8 cellular contexts compared by ENCODE assay signal in genomic region chr6:122730775-122731386, GRCh38. TPM values are rescaled to one million over a fixed set of nuclear protein-coding genes. Genes with fewer than 3 reads are reported as not detected.
DNase-seq lines count a peak whose midpoint lies in the region; ATAC-seq, FAIRE-seq and TF ChIP-seq lines count a peak whose summit lies in the region.

No MANE protein-coding gene starts in this region.

- peak; percentile 19 for DNase-seq in Caki2 (ENCODE audit: low read depth)
- peak; percentile 22 for DNase-seq in HTR-8/SVneo (ENCODE audit: insufficient read length, low spot score)
- peak; percentile 20 for DNase-seq in RWPE1 (ENCODE audit: low spot score)
- peak in 1 of 2 donors; percentile 67 for DNase-seq in fibroblast of lung (ENCODE audit: low read depth in 2 of 2)
- DNase-seq in psoas muscle = no peak
- DNase-seq in T-helper 2 cell treated with Interferon-gamma antibody and Interleukin-4, amounts not matched to agents 5 μg/mL and 100 μg/mL, for 36 hours (ENCODE audit: low spot score) = no peak
- no peak for DNase-seq in OCI-M2 (lab: John Stamatoyannopoulos, UW; ENCODE audit: unreplicated experiment)

- no peak overlapping the region for H3K4me3 Mint-ChIP-seq in T-helper 2 cell treated with Interferon-gamma antibody and Interleukin-4, amounts not matched to agents 5 μg/mL and 100 μg/mL, for 36 hours

- no peak overlapping the region for H3K9ac ChIP-seq in fibroblast of lung (ENCODE audit: insufficient read depth, low read length)

- 1 to 2% (median 1%) methylated on average over 4 of the region's 4 CpGs for WGBS in psoas muscle, 3 donors

- H2AFZ ChIP-seq in fibroblast of lung (ENCODE audit: low read length) = no peak overlapping the region

- H3K4me2 ChIP-seq in fibroblast of lung (ENCODE audit: extremely low read depth, insufficient read depth, low read length) = no peak overlapping the region

- H4K20me1 ChIP-seq in fibroblast of lung (ENCODE audit: control insufficient read depth, extremely low read depth, insufficient read depth, low read length) = no peaks in the 10 kb centered on the region

- CTCF ChIA-PET in RWPE1 (lab: Yijun Ruan, JAX) = interaction anchor here (0.6 to 3.9 kb wide), 4 partner anchors 9 to 201 kb away, joined by 3 to 38 read pairs (median 3); no protein-coding TSS in a partner anchor

- H3K27ac ChIP-seq in RWPE1 (no peak overlapping the region), fibroblast of lung (ENCODE audit: insufficient read depth, low read length) (no peak overlapping the region), psoas muscle (no peak overlapping the region)

- ATAC-seq in GM18861 (IDR thresholded peaks at IDR 0.05; ENCODE audit: unreplicated experiment) (peak; percentile 55), psoas muscle (peak; percentile 57 to 83 (median 66))

- intact Hi-C loops in psoas muscle (cut with DNase I) = loop anchor here (2.0 to 10.0 kb wide), 2 partner anchors 108 to 584 kb away; no protein-coding TSS in a partner anchor

- H3K4me3 ChIP-seq in fibroblast of lung (replicated peaks in 1 of 4; ENCODE audit: control extremely low read depth in 1 of 4, insufficient read depth in 1 of 4, low read depth in 3 of 4, low read length in 4 of 4) (no peak overlapping the region), psoas muscle (no peak overlapping the region)

- no peaks in the 10 kb centered on the region for H3K79me2 ChIP-seq in fibroblast of lung (ENCODE audit: control insufficient read depth, insufficient read depth, low read length)

- peak; percentile 87 for TF ChIP-seq CTCF in RWPE1 (conservative IDR thresholded peaks at IDR 0.05; ENCODE audit: low read depth)
- peak; percentile 67 to 91 for TF ChIP-seq CTCF in fibroblast of lung (conservative IDR thresholded peaks at IDR 0.05 in 1 of 2, IDR thresholded peaks at IDR 0.05 in 1 of 2; ENCODE audit: low read depth in 1 of 2, low read length in 2 of 2)
- TF ChIP-seq CTCF in psoas muscle (IDR thresholded peaks at IDR 0.05) = peak; percentile 87

- POLR2A ChIA-PET in RWPE1 (lab: Yijun Ruan, JAX; ENCODE audit: low non-redundant PET) = no interaction called here

- no peaks in the 10 kb centered on the region for H3K27me3 Mint-ChIP-seq in T-helper 2 cell treated with Interferon-gamma antibody and Interleukin-4, amounts not matched to agents 5 μg/mL and 100 μg/mL, for 36 hours (ENCODE audit: low read depth)

- H3K4me1 ChIP-seq in fibroblast of lung (ENCODE audit: control insufficient read depth, extremely low read depth, insufficient read depth, low read length) (no peaks in the 10 kb centered on the region), psoas muscle (peaks cover 5% of the 10 kb centered on the region)

- no peaks in the 10 kb centered on the region for H3K9me3 Mint-ChIP-seq in T-helper 2 cell treated with Interferon-gamma antibody and Interleukin-4, amounts not matched to agents 5 μg/mL and 100 μg/mL, for 36 hours

- H3K36me3 ChIP-seq in fibroblast of lung (ENCODE audit: control insufficient read depth, insufficient read depth, low read length) = no peaks in the 10 kb centered on the region
- no peaks in the 10 kb centered on the region for H3K36me3 ChIP-seq in psoas muscle (ENCODE audit: insufficient read depth in 1 of 2, low read depth in 1 of 2)

- H3K4me1 Mint-ChIP-seq in T-helper 2 cell treated with Interferon-gamma antibody and Interleukin-4, amounts not matched to agents 5 μg/mL and 100 μg/mL, for 36 hours (ENCODE audit: low read depth) = no peaks in the 10 kb centered on the region

- no peak overlapping the region for H3K27ac Mint-ChIP-seq in T-helper 2 cell treated with Interferon-gamma antibody and Interleukin-4, amounts not matched to agents 5 μg/mL and 100 μg/mL, for 36 hours

- in situ Hi-C loops in Caki2 (cut with HindIII; ENCODE audit: low pct_unique_long_range_greater_than_20kb, low sequenced_read_pairs) = no loop called here

- H3K36me3 Mint-ChIP-seq in T-helper 2 cell treated with Interferon-gamma antibody and Interleukin-4, amounts not matched to agents 5 μg/mL and 100 μg/mL, for 36 hours (ENCODE audit: low read depth) = no peaks in the 10 kb centered on the region

- no peaks in the 10 kb centered on the region for H3K9me3 ChIP-seq in fibroblast of lung (ENCODE audit: control insufficient read depth, insufficient read depth, low read depth, low read length)
- H3K9me3 ChIP-seq in psoas muscle = no peaks in the 10 kb centered on the region

- no peaks in the 10 kb centered on the region for H3K27me3 ChIP-seq in fibroblast of lung (ENCODE audit: control insufficient read depth, insufficient read depth, low read length)
- H3K27me3 ChIP-seq in psoas muscle (ENCODE audit: insufficient read depth in 3 of 3, low read length in 2 of 3) = no peaks in the 10 kb centered on the region

- peak; percentile 16 for FAIRE-seq in HTR-8/SVneo (lab: Jason Lieb, UNC)

RNA-seq across cellular contexts. Expression of gene FABP7, which starts 48.6 kb away (rescaled TPM):
- total RNA-seq in Caki2 (2014; rRNA removed; shearing (Covaris generic); ENCODE audit: low replicate concordance) = 0.43 and 0.54 TPM in 2 replicates
- total RNA-seq in fibroblast of lung (not detected in 2 replicates), psoas muscle (10 to 100 TPM in 2 of 4 donors, 1 to 10 TPM in 2; 3.7 to 63.6 (median 27.1) TPM)
- polyA plus RNA-seq in fibroblast of lung (not detected in 2 replicates), psoas muscle (10 to 100 TPM in 2 of 3 donors, 1 to 10 TPM in 1; 7.1 to 42.1 (median 31.3) TPM)
- polyA plus RNA-seq in fibroblast of lung (2012) = not detected in 2 replicates
- polyA minus RNA-seq in fibroblast of lung (ENCODE audit: low replicate concordance) = not detected in 2 replicates

RNA-seq across cellular contexts. Expression of gene SMPDL3A, which starts 58.2 kb away (rescaled TPM):
- 7.4 and 16.5 TPM in 2 replicates for total RNA-seq in Caki2 (2014; rRNA removed; shearing (Covaris generic); ENCODE audit: low replicate concordance)
- total RNA-seq in fibroblast of lung (19.8 and 51.4 TPM in 2 replicates), psoas muscle (10 to 100 TPM; 15.1 to 38.4 (median 22.5) TPM)
- polyA plus RNA-seq in fibroblast of lung (29.7 and 30.5 TPM in 2 replicates), psoas muscle (10 to 100 TPM in 2 of 3 donors, 1 to 10 TPM in 1; 6.3 to 36.1 (median 35.2) TPM)
- 16.6 and 19.6 TPM in 2 replicates for polyA plus RNA-seq in fibroblast of lung (2012)
- 2.9 and 3.6 TPM in 2 replicates for polyA minus RNA-seq in fibroblast of lung (ENCODE audit: low replicate concordance)

Comparison
In these comparisons a context has a peak if more than half of its experiments do, and no peak if none do; other contexts are left out.
1. DNase-seq: peak in Caki2 (single experiment), HTR-8/SVneo (single experiment) and RWPE1 (single experiment); none in psoas muscle (0 of 2), T-helper 2 cell treated with Interferon-gamma antibody and Interleukin-4, amounts not matched to agents 5 μg/mL and 100 μg/mL, for 36 hours (single experiment) and OCI-M2 (single experiment).
2. Peak in every context shown above with its lines, with median percentiles within 50 percentile points of each other: CTCF ChIP-seq.